ENCODE assay signal across 23 cellular contexts in the genomic region with DNA sequence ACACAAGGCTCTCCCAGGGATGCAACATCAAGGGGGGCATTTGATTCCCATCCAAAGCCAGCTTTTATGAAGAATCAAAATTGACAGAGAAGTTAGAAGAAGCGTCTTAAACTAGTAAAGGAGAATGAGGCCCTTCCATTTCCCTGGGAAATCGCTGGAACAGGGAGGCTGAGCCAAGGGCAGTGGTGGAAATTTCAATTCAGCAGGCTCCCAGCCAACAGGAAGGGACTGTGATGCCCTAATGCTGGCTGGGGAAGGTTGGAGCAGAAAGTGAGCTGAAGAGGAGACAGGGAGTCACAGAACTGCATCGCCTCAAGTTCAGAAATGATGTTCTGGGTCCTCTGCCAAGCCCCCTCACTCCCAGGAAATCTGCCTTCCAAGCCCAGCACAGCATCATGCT.
"Had no signal": no experiment of that assay in that cellular context is flagged by ENCODE, and none has a peak within 500 bp of the region (broad histone marks: within the 10 kb centered on the region; RNA-seq: fewer than 3 reads in every experiment).

No MANE protein-coding gene starts in this region.

- H3K27me3 ChIP-seq: breast epithelium, left lung, right atrium auricular region, testis, uterus had no signal

- DNase-seq: activated CD4-positive, alpha-beta T cell treated with anti-CD3 and anti-CD28 coated beads, Interleukin-2, amount 50 U/mL, for 4 hours; activated CD4-positive, CD25-positive, alpha-beta regulatory T cell treated with anti-CD3 and anti-CD28 coated beads, Interleukin-2, amount 50 U/mL, for 72 hours; activated CD8-positive, alpha-beta memory T cell treated with anti-CD3 and anti-CD28 coated beads for 24 hours; activated CD8-positive, alpha-beta memory T cell treated with anti-CD3 and anti-CD28 coated beads, Interleukin-2, amount 50 U/mL, for 4 hours; activated naive CD4-positive, alpha-beta T cell; activated naive CD8-positive, alpha-beta T cell treated with anti-CD3 and anti-CD28 coated beads for 36 hours; activated T-cell treated with anti-CD3 and anti-CD28 coated beads, Interleukin-2, amount 50 U/mL, for 4 hours; effector CD8-positive, alpha-beta T cell; erythroblast; foreskin fibroblast; left lung; naive thymus-derived CD4-positive, alpha-beta T cell; stimulated activated CD4-positive, alpha-beta T cell treated with anti-CD3 and anti-CD28 coated beads, Interleukin-12 subunit alpha, Interleukin-12 subunit beta, amount 100 ng/mL, for 4 hours; stimulated activated CD4-positive, alpha-beta T cell treated with anti-CD3 and anti-CD28 coated beads, Interleukin-4, amount 100 ng/mL, for 4 hours; SW 1271; T-helper 17 cell; testis; trophoblast cell; uterus had no signal

- H3K27ac ChIP-seq: breast epithelium, left lung, prostate gland, right atrium auricular region, testis, uterus, VCaP had no signal

- ATAC-seq: left lung; naive thymus-derived CD4-positive, alpha-beta T cell; T-helper 17 cell had no signal
